ENCODE assay signal across 34 cellular contexts in the genomic region with DNA sequence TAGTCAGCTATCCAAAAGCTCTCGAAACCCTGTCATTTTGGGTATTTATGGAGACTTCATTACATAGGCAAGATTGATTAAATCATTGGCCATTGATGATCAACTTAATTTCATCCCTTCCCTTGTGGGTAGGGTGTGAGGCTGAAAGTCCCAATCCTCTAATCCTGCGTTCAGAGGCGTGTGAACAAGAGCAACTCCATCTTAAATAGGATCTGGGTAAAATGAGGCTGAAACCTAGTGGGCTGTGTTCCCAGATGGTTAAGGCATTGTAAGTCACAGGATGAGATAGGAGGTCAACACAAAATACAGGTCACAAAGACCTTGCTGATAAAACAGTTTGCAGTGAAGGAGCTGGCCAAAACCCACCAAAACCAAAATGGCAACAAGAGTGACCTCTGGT.
"Had no signal": no experiment of that assay in that cellular context is flagged by ENCODE, and none has a peak within 500 bp of the region (broad histone marks: within the 10 kb centered on the region; RNA-seq: fewer than 3 reads in every experiment).

No MANE protein-coding gene starts in this region.

- H3K36me3 Mint-ChIP-seq: activated CD4-positive, alpha-beta memory T cell treated with anti-CD3 and anti-CD28 coated beads for 36 hours; activated naive CD8-positive, alpha-beta T cell treated with anti-CD3 and anti-CD28 coated beads for 36 hours had no signal

- H3K27me3 Mint-ChIP-seq: activated B cell treated with CpG ODN at 0.5 μM for 24 hours; activated CD4-positive, alpha-beta memory T cell treated with anti-CD3 and anti-CD28 coated beads for 36 hours; activated CD4-positive, alpha-beta T cell treated with anti-CD3 and anti-CD28 coated beads, Interleukin-2, amount 10 ng/mL, durations not matched to agents 24 days and 14 days; activated CD8-positive, alpha-beta T cell treated with anti-CD3 and anti-CD28 coated beads for 36 hours; activated naive CD8-positive, alpha-beta T cell treated with anti-CD3 and anti-CD28 coated beads for 36 hours; activated T-helper 17 cell treated with anti-CD3 and anti-CD28 coated beads, Interleukin-2, amount 50 U/mL, for 72 hours had no signal

- H3K4me1 ChIP-seq: adrenal gland, body of pancreas, breast epithelium had no signal

- H3K9me3 ChIP-seq: adrenal gland, body of pancreas, breast epithelium had no signal

- H3K4me1 Mint-ChIP-seq: activated T-helper 17 cell treated with anti-CD3 and anti-CD28 coated beads, Interleukin-2, amount 50 U/mL, for 72 hours had no signal

- H3K9me3 Mint-ChIP-seq: activated B cell treated with CpG ODN at 0.5 μM for 24 hours; activated CD4-positive, alpha-beta memory T cell treated with anti-CD3 and anti-CD28 coated beads for 36 hours; activated T-helper 17 cell treated with anti-CD3 and anti-CD28 coated beads, Interleukin-2, amount 50 U/mL, for 72 hours had no signal

- DNase-seq: activated B cell treated with CpG ODN at 0.5 μM for 24 hours; activated CD4-positive, alpha-beta memory T cell treated with anti-CD3 and anti-CD28 coated beads for 36 hours; activated CD4-positive, alpha-beta T cell treated with anti-CD3 and anti-CD28 coated beads for 4 hours; activated CD4-positive, alpha-beta T cell treated with anti-CD3 and anti-CD28 coated beads, Interleukin-2, amount 10 ng/mL, durations not matched to agents 24 days and 14 days; activated CD4-positive, alpha-beta T cell treated with anti-CD3 and anti-CD28 coated beads, Interleukin-2, amount 50 U/mL, for 1 hour; activated CD4-positive, alpha-beta T cell treated with anti-CD3 and anti-CD28 coated beads, Interleukin-2, amount 50 U/mL, for 4 hours; activated CD4-positive, CD25-positive, alpha-beta regulatory T cell treated with anti-CD3 and anti-CD28 coated beads, Interleukin-2, amount 50 U/mL, for 72 hours; activated CD8-positive, alpha-beta memory T cell treated with anti-CD3 and anti-CD28 coated beads, Interleukin-2, amount 50 U/mL, for 4 hours; activated CD8-positive, alpha-beta T cell treated with anti-CD3 and anti-CD28 coated beads for 36 hours; activated effector memory CD4-positive, alpha-beta T cell treated with anti-CD3 and anti-CD28 coated beads, Interleukin-2, amount 50 U/mL, for 16 hours; activated gamma-delta T cell treated with Interleukin-2 at 50 U/mL for 16 hours; activated naive CD4-positive, alpha-beta T cell; activated naive CD4-positive, alpha-beta T cell treated with anti-CD3 and anti-CD28 coated beads for 36 hours; activated naive CD4-positive, alpha-beta T cell treated with anti-CD3 and anti-CD28 coated beads, Interleukin-2, amount 50 U/mL, for 16 hours; activated naive CD8-positive, alpha-beta T cell treated with anti-CD3 and anti-CD28 coated beads for 36 hours; activated T-cell treated with anti-CD3 and anti-CD28 coated beads for 4 hours; activated T-cell treated with anti-CD3 and anti-CD28 coated beads, Interleukin-2, amount 50 U/mL, for 1 hour; activated T-cell treated with anti-CD3 and anti-CD28 coated beads, Interleukin-2, amount 50 U/mL, for 4 hours; activated T-cell treated with anti-CD3 and anti-CD28 coated beads, Interleukin-2, amount 50 U/mL, for 72 hours; adrenal gland; amniotic stem cell; aorta; body of pancreas; brain microvascular endothelial cell; central memory CD4-positive, alpha-beta T cell; T-helper 2 cell; T-helper 9 cell had no signal

- ATAC-seq: activated CD8-positive, alpha-beta T cell treated with anti-CD3 and anti-CD28 coated beads for 36 hours; activated naive CD4-positive, alpha-beta T cell treated with anti-CD3 and anti-CD28 coated beads, Interleukin-2, amount 50 U/mL, for 72 hours; activated T-cell treated with anti-CD3 and anti-CD28 coated beads, Interleukin-2, amount 50 U/mL, for 4 hours; activated T-cell treated with anti-CD3 and anti-CD28 coated beads, Interleukin-2, amount 50 U/mL, for 72 hours; activated T-helper 17 cell treated with anti-CD3 and anti-CD28 coated beads, Interleukin-2, amount 50 U/mL, for 72 hours; body of pancreas had no signal

- H3K27ac ChIP-seq: adrenal gland, body of pancreas, brain microvascular endothelial cell, breast epithelium, VCaP had no signal

- H3K36me3 ChIP-seq: adrenal gland, brain microvascular endothelial cell, breast epithelium had no signal

- H3K27ac Mint-ChIP-seq: activated B cell treated with CpG ODN at 0.5 μM for 24 hours; activated CD4-positive, alpha-beta memory T cell treated with anti-CD3 and anti-CD28 coated beads for 36 hours; activated CD4-positive, alpha-beta T cell treated with anti-CD3 and anti-CD28 coated beads, Interleukin-2, amount 10 ng/mL, durations not matched to agents 24 days and 14 days; activated CD8-positive, alpha-beta T cell treated with anti-CD3 and anti-CD28 coated beads for 36 hours; activated naive CD4-positive, alpha-beta T cell treated with anti-CD3 and anti-CD28 coated beads for 36 hours; activated naive CD4-positive, alpha-beta T cell treated with anti-CD3 and anti-CD28 coated beads, Interleukin-2, amount 50 U/mL, for 72 hours; activated naive CD8-positive, alpha-beta T cell treated with anti-CD3 and anti-CD28 coated beads for 36 hours; activated T-cell treated with anti-CD3 and anti-CD28 coated beads, Interleukin-2, amount 50 U/mL, for 72 hours; activated T-helper 1 cell treated with anti-CD3 and anti-CD28 coated beads, Interleukin-12 subunit alpha, Interleukin-12 subunit beta, Interleukin-2, Interleukin-4 antibody, amounts not matched to agents 30 ng/mL and 10 ng/mL and 1 ng/mL, durations not matched to agents 14 hours and 24 hours and 36 hours; activated T-helper 17 cell treated with anti-CD3 and anti-CD28 coated beads, Interleukin-2, amount 50 U/mL, for 72 hours; T-helper 1 cell treated with Interleukin-12 subunit alpha and Interleukin-12 subunit beta and Interleukin-4 antibody, amounts not matched to agents 30 μg/mL and 1 μg/mL, for 36 hours; T-helper 2 cell treated with Interferon-gamma antibody and Interleukin-4, amounts not matched to agents 5 μg/mL and 100 μg/mL, for 36 hours had no signal

- H3K4me3 ChIP-seq: adrenal gland, body of pancreas, breast epithelium had no signal

- H3K27me3 ChIP-seq: adrenal gland, body of pancreas, brain microvascular endothelial cell, breast epithelium had no signal

- H3K4me3 Mint-ChIP-seq: activated B cell treated with CpG ODN at 0.5 μM for 24 hours; activated CD4-positive, alpha-beta memory T cell treated with anti-CD3 and anti-CD28 coated beads for 36 hours; activated CD4-positive, alpha-beta T cell treated with anti-CD3 and anti-CD28 coated beads, Interleukin-2, amount 10 ng/mL, durations not matched to agents 24 days and 14 days; activated CD8-positive, alpha-beta T cell treated with anti-CD3 and anti-CD28 coated beads for 36 hours; activated naive CD4-positive, alpha-beta T cell treated with anti-CD3 and anti-CD28 coated beads for 36 hours; activated naive CD8-positive, alpha-beta T cell treated with anti-CD3 and anti-CD28 coated beads for 36 hours; activated T-cell treated with anti-CD3 and anti-CD28 coated beads, Interleukin-2, amount 50 U/mL, for 4 hours; activated T-cell treated with anti-CD3 and anti-CD28 coated beads, Interleukin-2, amount 50 U/mL, for 72 hours; activated T-helper 1 cell treated with anti-CD3 and anti-CD28 coated beads, Interleukin-12 subunit alpha, Interleukin-12 subunit beta, Interleukin-2, Interleukin-4 antibody, amounts not matched to agents 30 ng/mL and 10 ng/mL and 1 ng/mL, durations not matched to agents 14 hours and 24 hours and 36 hours; activated T-helper 17 cell treated with anti-CD3 and anti-CD28 coated beads, Interleukin-2, amount 50 U/mL, for 72 hours; T-helper 1 cell treated with Interleukin-12 subunit alpha and Interleukin-12 subunit beta and Interleukin-4 antibody, amounts not matched to agents 30 μg/mL and 1 μg/mL, for 36 hours; T-helper 2 cell treated with Interferon-gamma antibody and Interleukin-4, amounts not matched to agents 5 μg/mL and 100 μg/mL, for 36 hours had no signal
